ENCODE assay signal across 8 cellular contexts in genomic region chr17:31509095-31509804, GRCh38.
DNase-seq lines count a peak whose midpoint lies in the region; ATAC-seq and TF ChIP-seq lines count a peak whose summit lies in the region.

No MANE protein-coding gene starts in this region.

- H3K9me3 Mint-ChIP-seq in type B pancreatic cell, result no peaks in the 10 kb centered on the region

- H3K9ac ChIP-seq in OCI-LY3 (ENCODE audit: low read length), result peak overlapping the region; percentile 58

- peak overlapping the region; percentile 74 for H3K4me3 ChIP-seq in OCI-LY3 (ENCODE audit: low read length)

- peak overlapping the region; percentile 62 for H3K27ac ChIP-seq in OCI-LY3 (ENCODE audit: low read length)

- H3K79me2 ChIP-seq in OCI-LY3 (ENCODE audit: low read length), result peaks cover 5% of the 10 kb centered on the region; the same call in 1 of the 2 replicates

- no peaks in the 10 kb centered on the region for H3K27me3 ChIP-seq in OCI-LY3 (ENCODE audit: low read depth, low read length)

- H3K36me3 ChIP-seq in OCI-LY3 (replicated peaks; ENCODE audit: low read depth, low read length), result no peaks in the 10 kb centered on the region

- peak overlapping the region; percentile 99 for H3K4me2 ChIP-seq in OCI-LY3 (ENCODE audit: low read length)

- peak overlapping the region; percentile 82 for H3K27ac Mint-ChIP-seq in type B pancreatic cell

- intact Hi-C loops in Right ventricle myocardium inferior (cut with DNase I) (no loop called here), cardiac septum (cut with DNase I) (no loop called here), left cardiac atrium (cut with DNase I) (no loop called here)

- peak; percentile 1 for ATAC-seq in Right ventricle myocardium inferior
- peak; percentile 13 to 32 for ATAC-seq in left cardiac atrium
- ATAC-seq in HG03108 (IDR thresholded peaks at IDR 0.05; ENCODE audit: unreplicated experiment), result no peak

- H3K4me1 ChIP-seq in OCI-LY3 (ENCODE audit: low read length), result peaks cover 18% of the 10 kb centered on the region

- peak overlapping the region; percentile 46 for H2AFZ ChIP-seq in OCI-LY3 (ENCODE audit: low read depth, low read length)

- H3K4me3 Mint-ChIP-seq in type B pancreatic cell, result peak overlapping the region; percentile 42

- TF ChIP-seq CTCF in OCI-LY3 (IDR thresholded peaks at IDR 0.05; ENCODE audit: low read depth, low read length) (no peak), type B pancreatic cell (conservative IDR thresholded peaks at IDR 0.05) (no peak)

- DNase-seq in Right ventricle myocardium inferior (ENCODE audit: missing footprints) (peak; percentile 49), cardiac septum (ENCODE audit: low spot score) (no peak), left cardiac atrium (no peak), type B pancreatic cell (ENCODE audit: extremely low spot score, unreplicated experiment) (no peak), anterior cingulate cortex (lab: John Stamatoyannopoulos, UW) (no peak), KG1 (lab: John Stamatoyannopoulos, UW) (no peak)

- peaks cover 9% of the 10 kb centered on the region for H3K4me1 Mint-ChIP-seq in type B pancreatic cell (ENCODE audit: unreplicated experiment)

- no peaks in the 10 kb centered on the region for H3K27me3 Mint-ChIP-seq in type B pancreatic cell

- H3K9me3 ChIP-seq in OCI-LY3 (ENCODE audit: insufficient read depth, low read length), result no peaks in the 10 kb centered on the region

- H4K20me1 ChIP-seq in OCI-LY3 (ENCODE audit: insufficient read depth, low read length), result no peaks in the 10 kb centered on the region

- no peaks in the 10 kb centered on the region for H3K36me3 Mint-ChIP-seq in type B pancreatic cell
